ENCODE assay signal across 8 cellular contexts in genomic region chr20:54132612-54133433, GRCh38. TPM values are rescaled to one million over a fixed set of nuclear protein-coding genes. Genes with fewer than 3 reads are reported as not detected.
DNase-seq lines count a peak whose midpoint lies in the region; ATAC-seq and TF ChIP-seq lines count a peak whose summit lies in the region.

No MANE protein-coding gene starts in this region.

- in situ Hi-C loops in G401 (cut with HindIII; ENCODE audit: low sequenced_read_pairs) = no loop called here

- ATAC-seq in GM18498 (IDR thresholded peaks at IDR 0.05; ENCODE audit: unreplicated experiment) = peak; percentile 47

- H3K9me3 ChIP-seq in WERI-Rb-1 (ENCODE audit: severe bottlenecking) = peaks cover 5% of the 10 kb centered on the region

- no peaks in the 10 kb centered on the region for H3K36me3 ChIP-seq in WERI-Rb-1

- H3K27ac ChIP-seq in WERI-Rb-1 = no peak overlapping the region

- peaks cover 54% of the 10 kb centered on the region for H3K27me3 ChIP-seq in WERI-Rb-1 (ENCODE audit: insufficient read depth, low read depth, severe bottlenecking)

- DNase-seq in NOMO-1 treated with DMSO at 0.1 percent for 48 hours (lab: John Stamatoyannopoulos, UW; ENCODE audit: unreplicated experiment) = peak; percentile 84
- DNase-seq in fibroblast of pulmonary artery (ENCODE audit: low read depth) = peak; percentile 98
- DNase-seq in skeletal muscle cell (ENCODE audit: low read depth) = peak; percentile 98
- DNase-seq in G401 (ENCODE audit: low spot score) = no peak
- no peak for DNase-seq in NCI-H526 (lab: John Stamatoyannopoulos, UW)
- no peak for DNase-seq in stimulated activated CD4-positive, alpha-beta T cell treated with anti-CD3 and anti-CD28 coated beads, Interleukin-4, amount 100 ng/mL, for 4 hours
- DNase-seq in WERI-Rb-1 = no peak

- peak overlapping the region; percentile 17 for H3K4me3 ChIP-seq in fibroblast of pulmonary artery (replicated peaks; ENCODE audit: low read depth, low read length)
- H3K4me3 ChIP-seq in skeletal muscle cell (ENCODE audit: low read depth, low read length) = no peak overlapping the region
- no peak overlapping the region for H3K4me3 ChIP-seq in WERI-Rb-1 (ENCODE audit: low read depth, low read length)

- TF ChIP-seq CTCF in fibroblast of pulmonary artery (IDR thresholded peaks at IDR 0.05; ENCODE audit: low read length, missing control alignments) = no peak
- TF ChIP-seq CTCF in WERI-Rb-1 (IDR thresholded peaks at IDR 0.05; ENCODE audit: low read depth, low read length) = no peak

RNA-seq across cellular contexts. Expression of gene CYP24A1, which starts 41.0 kb away (rescaled TPM):
- 0.27 TPM in 1 of 2 replicates, not detected in the other for total RNA-seq in G401 (2014; rRNA removed; shearing (Covaris generic))

Comparison
In these comparisons a context has a peak if more than half of its experiments do, and no peak if none do; other contexts are left out.
1. DNase-seq: peak in NOMO-1 treated with DMSO at 0.1 percent for 48 hours (single experiment), fibroblast of pulmonary artery (single experiment) and skeletal muscle cell (single experiment); none in G401 (single experiment), NCI-H526 (0 of 2), stimulated activated CD4-positive, alpha-beta T cell treated with anti-CD3 and anti-CD28 coated beads, Interleukin-4, amount 100 ng/mL, for 4 hours (0 of 2) and WERI-Rb-1 (single experiment).